16 cellular contexts compared by ENCODE assay signal in genomic region chr21:36379236-36379635, GRCh38. TPM values are rescaled to one million over a fixed set of nuclear protein-coding genes. Genes with fewer than 3 reads are reported as not detected.
DNase-seq lines count a peak whose midpoint lies in the region; ATAC-seq and TF ChIP-seq lines count a peak whose summit lies in the region.
"Had no signal": no experiment of that assay in that cellular context is flagged by ENCODE, and none has a peak within 500 bp of the region (broad histone marks: within the 10 kb centered on the region; RNA-seq: fewer than 3 reads in every experiment).

No MANE protein-coding gene starts in this region.

- no peak for ATAC-seq in gastrocnemius medialis
- no peak for ATAC-seq in HG03460 (IDR thresholded peaks at IDR 0.05; ENCODE audit: unreplicated experiment)
- ATAC-seq: CD8-positive, alpha-beta T cell had no signal

- H3K9me3 ChIP-seq in mesenchymal stem cell (ENCODE audit: control insufficient read depth, low read length) (no peaks in the 10 kb centered on the region), gastrocnemius medialis (no peaks in the 10 kb centered on the region)
- H3K9me3 ChIP-seq: BE2C had no signal

- H2BK120ac ChIP-seq in mesenchymal stem cell (ENCODE audit: low read depth, low read length), result no peak overlapping the region

- peaks cover 3% of the 10 kb centered on the region for H3K79me1 ChIP-seq in mesenchymal stem cell (replicated peaks; ENCODE audit: low read length, poor library complexity, severe bottlenecking)

- 97% methylated on average over 6 of the region's 7 CpGs for WGBS in mesenchymal stem cell

- H4K8ac ChIP-seq in mesenchymal stem cell (ENCODE audit: low read length), result no peak overlapping the region

- H3K4me2 ChIP-seq in mesenchymal stem cell (ENCODE audit: low read length, poor library complexity, severe bottlenecking), result no peak overlapping the region

- TF ChIP-seq POLR2A in gastrocnemius medialis (IDR thresholded peaks at IDR 0.05), result no peak

- no peak overlapping the region for H2BK15ac ChIP-seq in mesenchymal stem cell (ENCODE audit: low read depth, poor library complexity, severe bottlenecking)

- peak overlapping the region; percentile 29; the same call in 1 of the 2 replicates for H3K27ac ChIP-seq in RWPE1
- peak overlapping the region; percentile 16 for H3K27ac ChIP-seq in mesenchymal stem cell (ENCODE audit: low read length, poor library complexity, severe bottlenecking)
- H3K27ac ChIP-seq in gastrocnemius medialis, result peak overlapping the region; percentile 87 to 94 (median 90)

- TF ChIP-seq CTCF in RWPE1 (conservative IDR thresholded peaks at IDR 0.05; ENCODE audit: low read depth) (no peak), gastrocnemius medialis (IDR thresholded peaks at IDR 0.05 in 4 of 5, conservative IDR thresholded peaks at IDR 0.05 in 1 of 5) (no peak)

- H3K4me3 ChIP-seq in mesenchymal stem cell (ENCODE audit: insufficient read depth in 1 of 2, low read depth in 1 of 2, low read length in 2 of 2), result no peak overlapping the region
- H3K4me3 ChIP-seq in gastrocnemius medialis, result no peak overlapping the region

- no peak overlapping the region for H3K14ac ChIP-seq in mesenchymal stem cell (ENCODE audit: low read length in 2 of 2)

- H2AK5ac ChIP-seq in mesenchymal stem cell (ENCODE audit: low read length, severe bottlenecking), result no peak overlapping the region

- CTCF ChIA-PET in RWPE1 (lab: Yijun Ruan, JAX), result interaction anchor here (0.6 to 0.9 kb wide), 2 partner anchors 45 to 237 kb away, joined by 4 to 5 read pairs; no protein-coding TSS in a partner anchor

- no peak overlapping the region for H3K4ac ChIP-seq in mesenchymal stem cell (ENCODE audit: low read depth in 1 of 2, low read length in 2 of 2)

- H3K36me3 ChIP-seq in mesenchymal stem cell (ENCODE audit: control insufficient read depth in 1 of 2, insufficient read depth in 2 of 2, low read depth in 1 of 2, low read length in 2 of 2) (peaks cover 15 to 34% of the 10 kb centered on the region in 2 experiments), gastrocnemius medialis (peaks cover 0 to 27% of the 10 kb centered on the region in 2 donors)

- POLR2A ChIA-PET in RWPE1 (lab: Yijun Ruan, JAX; ENCODE audit: low non-redundant PET), result no interaction called here

- H3K9ac ChIP-seq in mesenchymal stem cell (ENCODE audit: low read length), result no peak overlapping the region

- H3K4me1 ChIP-seq in mesenchymal stem cell (ENCODE audit: control insufficient read depth, insufficient read depth, low read depth, low read length), result peaks cover 10% of the 10 kb centered on the region
- peaks cover 28 to 38% of the 10 kb centered on the region in 2 donors for H3K4me1 ChIP-seq in gastrocnemius medialis
- H3K4me1 ChIP-seq: BE2C had no signal

- intact Hi-C loops in gastrocnemius medialis (cut with DNase I; ENCODE audit: low total_unique reads), result no loop called here

- DNase-seq in EH (ENCODE audit: low read depth) (peak; percentile 8), RWPE1 (ENCODE audit: low spot score) (no peak), mesenchymal stem cell (peak; percentile 12), gastrocnemius medialis (no peak), NCI-H1930 (lab: John Stamatoyannopoulos, UW) (no peak), amniotic stem cell (lab: John Stamatoyannopoulos, UW) (no peak)
- DNase-seq: BE2C; CD8-positive, alpha-beta T cell; DND-41; H9; Karpas-422; MM.1S; NCI-H1105; NCI-H187; NCI-H510A had no signal

- no peak overlapping the region for H3K23ac ChIP-seq in mesenchymal stem cell (ENCODE audit: low read length in 2 of 2)

- no peak overlapping the region for H2AFZ ChIP-seq in mesenchymal stem cell (ENCODE audit: low read depth, low read length)

- H2BK12ac ChIP-seq in mesenchymal stem cell (ENCODE audit: low read length in 2 of 2), result no peak overlapping the region

- no peak overlapping the region for H4K91ac ChIP-seq in mesenchymal stem cell (ENCODE audit: low read length)

- H3K18ac ChIP-seq in mesenchymal stem cell (ENCODE audit: low read depth in 1 of 2, low read length in 2 of 2), result no peak overlapping the region

- H2BK5ac ChIP-seq in mesenchymal stem cell (ENCODE audit: low read depth, low read length, poor library complexity, severe bottlenecking), result no peak overlapping the region

- H3K27me3 ChIP-seq in mesenchymal stem cell (ENCODE audit: control insufficient read depth in 1 of 2, insufficient read depth in 1 of 2, low read length in 2 of 2) (no peaks in the 10 kb centered on the region), gastrocnemius medialis (no peaks in the 10 kb centered on the region)
- H3K27me3 ChIP-seq: BE2C had no signal

- in situ Hi-C loops in gastrocnemius medialis (cut with MboI; ENCODE audit: low sequenced_read_pairs in 4 of 4), result no loop called here

RNA-seq across cellular contexts. Expression of gene CHAF1B, which starts 6.0 kb away (rescaled TPM):
- 2.4 TPM for polyA plus RNA-seq in mesenchymal stem cell (2013, experiment 1 of 2)
- 2.4 TPM for polyA plus RNA-seq in mesenchymal stem cell (2013, experiment 2 of 2)
- 10 to 100 TPM in 2 of 4 donors, 1 to 10 TPM in 2; 2.5 to 20.2 (median 7.4) TPM for total RNA-seq in gastrocnemius medialis

RNA-seq across cellular contexts. Expression of gene MORC3, which starts 59.2 kb away (rescaled TPM):
- 11.1 TPM for polyA plus RNA-seq in mesenchymal stem cell (2013, experiment 1 of 2)
- polyA plus RNA-seq in mesenchymal stem cell (2013, experiment 2 of 2), result 11.3 TPM
- 10 to 100 TPM; 28.1 to 35.5 (median 31.7) TPM for total RNA-seq in gastrocnemius medialis

Comparison
In these comparisons a context has a peak if more than half of its experiments do, and no peak if none do; other contexts are left out.
1. DNase-seq: peak in EH (single experiment) and mesenchymal stem cell (single experiment); none in RWPE1 (single experiment), gastrocnemius medialis (0 of 2), NCI-H1930 (0 of 2) and amniotic stem cell (single experiment).
2. H3K27ac ChIP-seq: peak in every context shown above with its lines; median percentile 90 in gastrocnemius medialis; 29 in RWPE1; 16 in mesenchymal stem cell.